In genomic region chr1:53210352-53210751, GRCh38 we compare ENCODE assay signal across 20 cellular contexts. TPM values are rescaled to one million over a fixed set of nuclear protein-coding genes. Genes with fewer than 3 reads are reported as not detected.
A peak's percentile ranks its signal among the peaks of the same experiment; 100 is the strongest.
DNase-seq lines count a peak whose midpoint lies in the region; ATAC-seq, FAIRE-seq and TF ChIP-seq lines count a peak whose summit lies in the region.
"Had no signal": no experiment of that assay in that cellular context is flagged by ENCODE, and none has a peak within 500 bp of the region (broad histone marks: within the 10 kb centered on the region; RNA-seq: fewer than 3 reads in every experiment).

No MANE protein-coding gene starts in this region.

- no peak for TF ChIP-seq CTCF in HepG2 (CRISPR knock-in tag; IDR thresholded peaks at IDR 0.05)
- TF ChIP-seq CTCF in right lobe of liver (IDR thresholded peaks at IDR 0.05), result no peak
- TF ChIP-seq CTCF in PC-3 (conservative IDR thresholded peaks at IDR 0.05; ENCODE audit: low read depth, low read length), result no peak
- TF ChIP-seq CTCF in coronary artery (IDR thresholded peaks at IDR 0.05), result no peak

- H3K79me2 ChIP-seq in HepG2 (ENCODE audit: insufficient read depth, low read length) (no peaks in the 10 kb centered on the region), PC-3 (ENCODE audit: low read length) (no peaks in the 10 kb centered on the region)

- no peaks in the 10 kb centered on the region for H3K4me1 ChIP-seq in HepG2 (ENCODE audit: insufficient read depth, low read length)
- H3K4me1 ChIP-seq in right lobe of liver, result no peaks in the 10 kb centered on the region
- no peaks in the 10 kb centered on the region for H3K4me1 ChIP-seq in PC-3 (ENCODE audit: insufficient read depth, low read length)
- H3K4me1 ChIP-seq: BE2C had no signal

- BruUV-seq in HepG2 (replicated peaks; lab: Mats Ljungman, UMichigan) (TSS peak; percentile 28), PC-3 (replicated peaks; lab: Mats Ljungman, UMichigan) (TSS peak; percentile 31)

- intact Hi-C loops in HepG2 (cut with micrococcal nuclease; ENCODE audit: unreplicated experiment), result no loop called here
- intact Hi-C loops in right lobe of liver (cut with DNase I), result no loop called here
- intact Hi-C loops in PC-3 (cut with micrococcal nuclease), result no loop called here

- peaks cover 23 to 59% of the 10 kb centered on the region in 2 experiments; a peak in 4 of 5 replicates for H3K36me3 ChIP-seq in HepG2 (replicated peaks in 1 of 2; ENCODE audit: control insufficient read depth in 1 of 2, insufficient read depth in 2 of 2, low read length in 2 of 2)
- H3K36me3 ChIP-seq in right lobe of liver, result peaks cover 0 to 90% (median 52%) of the 10 kb centered on the region in 4 donors
- H3K36me3 ChIP-seq in PC-3 (ENCODE audit: low read depth, low read length), result peaks cover 50% of the 10 kb centered on the region

- CTCF ChIA-PET in HepG2 (lab: Yijun Ruan, JAX; ENCODE audit: low intra/inter-chr PET ratio, low total read pairs), result no interaction called here
- CTCF ChIA-PET in PC-3 (lab: Charles Lee), result no interaction called here

- no peaks in the 10 kb centered on the region for H3K9me2 ChIP-seq in PC-3 (replicated peaks; ENCODE audit: low read length)

- 93% methylated on average over 7 of the region's 7 CpGs for WGBS in HepG2 (ENCODE audit: low lambda C conversion rate)
- WGBS in right lobe of liver (ENCODE audit: insufficient coverage, low coverage, low lambda C conversion rate, missing lambda C conversion rate), result 89% methylated on average over 4 of the region's 7 CpGs

- H3K27ac ChIP-seq in HepG2 (ENCODE audit: extremely low read length, insufficient read depth, low read length) (no peak overlapping the region), right lobe of liver (no peak overlapping the region), PC-3 (ENCODE audit: low read length) (no peak overlapping the region), coronary artery (no peak overlapping the region)
- H3K27ac ChIP-seq: HL-60 had no signal

- no peaks in the 10 kb centered on the region for H4K20me1 ChIP-seq in HepG2 (ENCODE audit: insufficient read depth, low read length)
- no peaks in the 10 kb centered on the region for H4K20me1 ChIP-seq in PC-3 (ENCODE audit: low read length)

- POLR2A ChIA-PET in HepG2 (lab: Yijun Ruan, JAX) (no interaction called here), PC-3 (lab: Charles Lee; ENCODE audit: unreplicated experiment) (no interaction called here)

- TF ChIP-seq EP300 in HepG2 (IDR thresholded peaks at IDR 0.05; ENCODE audit: low read depth in 2 of 2, low read length in 2 of 2) (no peak), HepG2 (CRISPR knock-in tag; IDR thresholded peaks at IDR 0.05; ENCODE audit: borderline replicate concordance) (no peak)

- no peak for FAIRE-seq in HepG2 (lab: Jason Lieb, UNC)

- no peak overlapping the region for H3K4me3 ChIP-seq in HepG2 (replicated peaks in 1 of 3; ENCODE audit: insufficient read depth in 1 of 3, low read depth in 2 of 3, low read length in 3 of 3)
- no peak overlapping the region for H3K4me3 ChIP-seq in right lobe of liver
- H3K4me3 ChIP-seq in PC-3 (ENCODE audit: low read length), result no peak overlapping the region
- no peak overlapping the region for H3K4me3 ChIP-seq in coronary artery

- H3F3A ChIP-seq in PC-3 (ENCODE audit: low read length, unreplicated experiment), result no peaks in the 10 kb centered on the region

- ATAC-seq in HepG2, result no peak
- ATAC-seq in right lobe of liver, result no peak
- no peak for ATAC-seq in PC-3
- ATAC-seq: HCT116 had no signal

- DNase-seq in HepG2 (ENCODE audit: low spot score), result no peak
- no peak for DNase-seq in right lobe of liver
- DNase-seq in PC-3, result no peak
- peak; percentile 43 for DNase-seq in coronary artery (ENCODE audit: low spot score)
- DNase-seq in NCI-H2227 (lab: John Stamatoyannopoulos, UW; ENCODE audit: unreplicated experiment), result no peak
- DNase-seq in RPMI8226, result no peak
- DNase-seq in mesenteric fat pad (ENCODE audit: low spot score), result no peak
- DNase-seq: BE2C; C1 segment of cervical spinal cord; CD4-positive, CD25-positive, alpha-beta regulatory T cell; CD8-positive, alpha-beta memory T cell; COR-L47; DMS153; DMS79; GDM1; GOT3; H7; HFFc6 had no signal

- H2AFZ ChIP-seq in HepG2 (ENCODE audit: low read length) (no peak overlapping the region), PC-3 (ENCODE audit: low read length) (no peak overlapping the region)

- in situ Hi-C loops in HepG2 (cut with HindIII; ENCODE audit: extremely low pct_ligation_motif_present, low pct_unique_long_range_greater_than_20kb), result no loop called here

- H3K4me2 ChIP-seq in HepG2 (ENCODE audit: low read depth, low read length) (no peak overlapping the region), PC-3 (ENCODE audit: low read length) (no peak overlapping the region)

- no peak overlapping the region for H3K9ac ChIP-seq in HepG2 (ENCODE audit: insufficient read depth, low read depth, low read length)
- H3K9ac ChIP-seq in PC-3 (ENCODE audit: low read length), result no peak overlapping the region

- TF ChIP-seq POLR2A in HepG2 (IDR thresholded peaks at IDR 0.05; ENCODE audit: insufficient read depth in 1 of 2, low read depth in 2 of 2, low read length in 2 of 2) (no peak), right lobe of liver (IDR thresholded peaks at IDR 0.05) (no peak)

- H3K9me3 ChIP-seq in HepG2 (ENCODE audit: low read length) (peaks cover 15% of the 10 kb centered on the region; the same call in 1 of the 2 replicates), right lobe of liver (no peaks in the 10 kb centered on the region), PC-3 (ENCODE audit: low read length) (no peaks in the 10 kb centered on the region)
- H3K9me3 ChIP-seq: BE2C had no signal

- no peak for TF ChIP-seq RAD21 in HepG2 (CRISPR knock-in tag; IDR thresholded peaks at IDR 0.05)

- H3K27me3 ChIP-seq in HepG2 (ENCODE audit: control insufficient read depth in 1 of 2, insufficient read depth in 2 of 2, low read length in 2 of 2) (no peaks in the 10 kb centered on the region), right lobe of liver (no peaks in the 10 kb centered on the region), PC-3 (ENCODE audit: low read length) (no peaks in the 10 kb centered on the region)
- H3K27me3 ChIP-seq: BE2C had no signal

RNA-seq across cellular contexts. Expression of gene CZIB, which starts 10.1 kb away (rescaled TPM):
- total RNA-seq in HepG2 (2016; rRNA removed; fragmentation: Illumina TruSeq; extraction: Trizol) (49.2 and 51.4 TPM in 2 replicates), right lobe of liver (10 to 100 TPM; 20.6 to 28.8 (median 24.2) TPM), PC-3 (2014; rRNA removed) (44.1 and 47.7 TPM in 2 replicates), mesenteric fat pad (48.2 TPM)
- 16.0 and 17.6 TPM in 2 replicates for total RNA-seq in HepG2 (2016; cell fraction: cytosol; rRNA removed; fragmentation: Illumina TruSeq; extraction: Trizol; ENCODE audit: low read depth)
- total RNA-seq in HepG2 (2016; cell fraction: insoluble cytoplasmic fraction; rRNA removed; fragmentation: Illumina TruSeq; extraction: Trizol), result 47.8 and 54.5 TPM in 2 replicates
- total RNA-seq in HepG2 (2016; cell fraction: membrane; rRNA removed; fragmentation: Illumina TruSeq; extraction: Trizol), result 20.0 and 23.7 TPM in 2 replicates
- total RNA-seq in HepG2 (2016; cell fraction: nucleus; rRNA removed; fragmentation: Illumina TruSeq; extraction: Trizol), result 41.6 and 41.7 TPM in 2 replicates
- 64.8 and 67.0 TPM in 2 replicates for polyA plus RNA-seq in HepG2 (2011; rRNA removed)
- polyA plus RNA-seq in HepG2 (2011; cell fraction: cytosol; rRNA removed), result 40.5 and 42.1 TPM in 2 replicates
- 98.1 and 112 TPM in 2 replicates for polyA plus RNA-seq in HepG2 (2011; cell fraction: nucleus; rRNA removed)
- 46.9 and 52.9 TPM in 2 replicates for polyA plus RNA-seq in HepG2 (2012)
- 15.2 and 15.7 TPM in 2 replicates for polyA plus RNA-seq in HepG2 (2016; cell fraction: cytosol; fragmentation: Illumina TruSeq; extraction: Trizol; ENCODE audit: low read depth)
- polyA plus RNA-seq in HepG2 (2016; cell fraction: insoluble cytoplasmic fraction; fragmentation: Illumina TruSeq; extraction: Trizol; ENCODE audit: low read depth), result 55.4 and 56.2 TPM in 2 replicates
- polyA plus RNA-seq in HepG2 (2016; cell fraction: membrane; fragmentation: Illumina TruSeq; extraction: Trizol; ENCODE audit: low read depth), result 20.1 and 20.5 TPM in 2 replicates
- 62.6 and 73.5 TPM in 2 replicates for polyA plus RNA-seq in HepG2 (2016; cell fraction: nucleus; fragmentation: Illumina TruSeq; extraction: Trizol; ENCODE audit: insufficient read depth, low read depth)
- 24.9 and 31.3 TPM in 2 replicates for polyA minus RNA-seq in HepG2 (2011; rRNA and poly(A)+ RNA removed; ENCODE audit: low replicate concordance)
- polyA minus RNA-seq in HepG2 (2011; cell fraction: cytosol; rRNA and poly(A)+ RNA removed), result 10.3 and 10.7 TPM in 2 replicates
- polyA minus RNA-seq in HepG2 (2011; cell fraction: nucleus; rRNA and poly(A)+ RNA removed), result 88.7 and 93.7 TPM in 2 replicates

RNA-seq across cellular contexts. Expression of gene CPT2, which starts 13.7 kb away (rescaled TPM):
- total RNA-seq in HepG2 (2016; rRNA removed; fragmentation: Illumina TruSeq; extraction: Trizol) (14.1 and 14.6 TPM in 2 replicates), right lobe of liver (100 to 1,000 TPM in 2 of 6 experiments, 10 to 100 TPM in 4; 37.6 to 108 (median 81.6) TPM), PC-3 (2014; rRNA removed) (19.6 and 27.1 TPM in 2 replicates), mesenteric fat pad (17.5 TPM)
- total RNA-seq in HepG2 (2016; cell fraction: cytosol; rRNA removed; fragmentation: Illumina TruSeq; extraction: Trizol; ENCODE audit: low read depth), result 1.1 and 1.2 TPM in 2 replicates
- total RNA-seq in HepG2 (2016; cell fraction: insoluble cytoplasmic fraction; rRNA removed; fragmentation: Illumina TruSeq; extraction: Trizol), result 13.1 and 14.0 TPM in 2 replicates
- 3.0 and 3.7 TPM in 2 replicates for total RNA-seq in HepG2 (2016; cell fraction: membrane; rRNA removed; fragmentation: Illumina TruSeq; extraction: Trizol)
- total RNA-seq in HepG2 (2016; cell fraction: nucleus; rRNA removed; fragmentation: Illumina TruSeq; extraction: Trizol), result 6.2 and 7.9 TPM in 2 replicates
- 12.6 and 16.0 TPM in 2 replicates for polyA plus RNA-seq in HepG2 (2011; rRNA removed)
- polyA plus RNA-seq in HepG2 (2011; cell fraction: cytosol; rRNA removed), result 12.6 and 14.8 TPM in 2 replicates
- 5.6 and 7.7 TPM in 2 replicates for polyA plus RNA-seq in HepG2 (2011; cell fraction: nucleus; rRNA removed)
- 9.1 and 13.6 TPM in 2 replicates for polyA plus RNA-seq in HepG2 (2012)
- 1.0 and 1.2 TPM in 2 replicates for polyA plus RNA-seq in HepG2 (2016; cell fraction: cytosol; fragmentation: Illumina TruSeq; extraction: Trizol; ENCODE audit: low read depth)
- polyA plus RNA-seq in HepG2 (2016; cell fraction: insoluble cytoplasmic fraction; fragmentation: Illumina TruSeq; extraction: Trizol; ENCODE audit: low read depth), result 15.4 and 15.6 TPM in 2 replicates
- polyA plus RNA-seq in HepG2 (2016; cell fraction: membrane; fragmentation: Illumina TruSeq; extraction: Trizol; ENCODE audit: low read depth), result 1.8 and 2.2 TPM in 2 replicates
- 9.0 and 10.7 TPM in 2 replicates for polyA plus RNA-seq in HepG2 (2016; cell fraction: nucleus; fragmentation: Illumina TruSeq; extraction: Trizol; ENCODE audit: insufficient read depth, low read depth)
- 13.9 and 25.3 TPM in 2 replicates for polyA minus RNA-seq in HepG2 (2011; rRNA and poly(A)+ RNA removed; ENCODE audit: low replicate concordance)
- polyA minus RNA-seq in HepG2 (2011; cell fraction: cytosol; rRNA and poly(A)+ RNA removed), result 8.6 and 11.3 TPM in 2 replicates
- 7.3 and 12.7 TPM in 2 replicates for polyA minus RNA-seq in HepG2 (2011; cell fraction: nucleus; rRNA and poly(A)+ RNA removed)

RNA-seq across cellular contexts. Expression of gene MAGOH, which starts 28.0 kb away (rescaled TPM):
- total RNA-seq in HepG2 (2016; rRNA removed; fragmentation: Illumina TruSeq; extraction: Trizol) (87.0 and 145 TPM in 2 replicates), right lobe of liver (10 to 100 TPM; 10.9 to 28.1 (median 19.4) TPM), PC-3 (2014; rRNA removed) (48.9 and 53.1 TPM in 2 replicates), mesenteric fat pad (35.7 TPM)
- 21.7 and 23.8 TPM in 2 replicates for total RNA-seq in HepG2 (2016; cell fraction: cytosol; rRNA removed; fragmentation: Illumina TruSeq; extraction: Trizol; ENCODE audit: low read depth)
- total RNA-seq in HepG2 (2016; cell fraction: insoluble cytoplasmic fraction; rRNA removed; fragmentation: Illumina TruSeq; extraction: Trizol), result 94.7 and 147 TPM in 2 replicates
- total RNA-seq in HepG2 (2016; cell fraction: membrane; rRNA removed; fragmentation: Illumina TruSeq; extraction: Trizol), result 19.6 and 26.4 TPM in 2 replicates
- 32.7 and 35.6 TPM in 2 replicates for total RNA-seq in HepG2 (2016; cell fraction: nucleus; rRNA removed; fragmentation: Illumina TruSeq; extraction: Trizol)
- polyA plus RNA-seq in HepG2 (2011; rRNA removed), result 22.9 and 24.1 TPM in 2 replicates
- 9.5 and 15.8 TPM in 2 replicates for polyA plus RNA-seq in HepG2 (2011; cell fraction: cytosol; rRNA removed)
- polyA plus RNA-seq in HepG2 (2011; cell fraction: nucleus; rRNA removed), result 3.3 and 4.0 TPM in 2 replicates
- 66.7 and 95.1 TPM in 2 replicates for polyA plus RNA-seq in HepG2 (2012)
- polyA plus RNA-seq in HepG2 (2016; cell fraction: cytosol; fragmentation: Illumina TruSeq; extraction: Trizol; ENCODE audit: low read depth), result 15.7 and 17.3 TPM in 2 replicates
- 201 and 238 TPM in 2 replicates for polyA plus RNA-seq in HepG2 (2016; cell fraction: insoluble cytoplasmic fraction; fragmentation: Illumina TruSeq; extraction: Trizol; ENCODE audit: low read depth)
- 18.7 and 19.6 TPM in 2 replicates for polyA plus RNA-seq in HepG2 (2016; cell fraction: membrane; fragmentation: Illumina TruSeq; extraction: Trizol; ENCODE audit: low read depth)
- 61.2 and 72.1 TPM in 2 replicates for polyA plus RNA-seq in HepG2 (2016; cell fraction: nucleus; fragmentation: Illumina TruSeq; extraction: Trizol; ENCODE audit: insufficient read depth, low read depth)
- polyA minus RNA-seq in HepG2 (2011; rRNA and poly(A)+ RNA removed; ENCODE audit: low replicate concordance), result 17.7 and 28.8 TPM in 2 replicates
- 17.8 and 19.0 TPM in 2 replicates for polyA minus RNA-seq in HepG2 (2011; cell fraction: cytosol; rRNA and poly(A)+ RNA removed)
- 16.9 and 22.7 TPM in 2 replicates for polyA minus RNA-seq in HepG2 (2011; cell fraction: nucleus; rRNA and poly(A)+ RNA removed)
